8 cellular contexts compared by ENCODE assay signal in genomic region chr10:63713191-63714144, GRCh38.
DNase-seq lines count a peak whose midpoint lies in the region; ATAC-seq and TF ChIP-seq lines count a peak whose summit lies in the region.

No MANE protein-coding gene starts in this region.

- no peaks in the 10 kb centered on the region for H3K79me1 ChIP-seq in H9 (ENCODE audit: insufficient read depth, low read depth, low read length, poor library complexity, severe bottlenecking)

- DNase-seq in H9 (peak; percentile 96), SJCRH30 (peak; percentile 59 to 78), glutamatergic neuron (peak; percentile 71), prostate gland (ENCODE audit: low spot score) (no peak), OCI-M2 (lab: John Stamatoyannopoulos, UW; ENCODE audit: unreplicated experiment) (no peak), Kasumi-1 (lab: John Stamatoyannopoulos, UW) (no peak), GM13977 (ENCODE audit: low spot score) (no peak)

- H4K20me1 ChIP-seq in H9 (ENCODE audit: control insufficient read depth, insufficient read depth, insufficient read length) = no peaks in the 10 kb centered on the region

- H3K27ac Mint-ChIP-seq in H9 (peak overlapping the region; percentile 89 to 99 (median 94)), glutamatergic neuron (ENCODE audit: unreplicated experiment) (peak overlapping the region; percentile 100)

- H3K9me3 ChIP-seq in H9 (ENCODE audit: control insufficient read depth, low read depth, low read length) (no peaks in the 10 kb centered on the region), SJCRH30 (replicated peaks) (no peaks in the 10 kb centered on the region), prostate gland (no peaks in the 10 kb centered on the region)

- in situ Hi-C loops in GM13977 (cut with MboI; ENCODE audit: low pct_unique_long_range_greater_than_20kb, low sequenced_read_pairs, unreplicated experiment) = loop anchor here (10.0 kb wide), 1 partner anchor 79 kb away; no protein-coding TSS in a partner anchor

- H2AK5ac ChIP-seq in H9 (ENCODE audit: insufficient read length, low read length) = peak overlapping the region; percentile 79

- H3K27me3 ChIP-seq in H9 (ENCODE audit: insufficient read depth, low read length) = no peaks in the 10 kb centered on the region
- H3K27me3 ChIP-seq in SJCRH30 = no peaks in the 10 kb centered on the region
- no peaks in the 10 kb centered on the region for H3K27me3 ChIP-seq in prostate gland (replicated peaks; ENCODE audit: insufficient read depth)

- no peak overlapping the region for H3K4ac ChIP-seq in H9 (ENCODE audit: low read depth, low read length)

- peaks cover 62 to 63% of the 10 kb centered on the region in 2 experiments for H3K4me1 Mint-ChIP-seq in H9
- H3K4me1 Mint-ChIP-seq in glutamatergic neuron (ENCODE audit: low read depth, unreplicated experiment) = peaks cover 51% of the 10 kb centered on the region

- peak overlapping the region; percentile 51 for H3K4me2 ChIP-seq in H9 (ENCODE audit: insufficient read depth, insufficient read length, low read length)

- H4K8ac ChIP-seq in H9 (replicated peaks; ENCODE audit: insufficient read length, low read depth, low read length) = no peak overlapping the region

- no peak overlapping the region for H2BK120ac ChIP-seq in H9 (ENCODE audit: low read depth, low read length, poor library complexity, severe bottlenecking)

- H2BK15ac ChIP-seq in H9 (ENCODE audit: low read depth, low read length) = no peak overlapping the region

- H3K56ac ChIP-seq in H9 (ENCODE audit: insufficient read length, low read depth, low read length) = no peak overlapping the region

- no CpG with 5 or more reads among the region's 7 CpGs for WGBS in H9 (ENCODE audit: extremely low coverage, insufficient read length, low lambda C conversion rate)
- WGBS in prostate gland = 26% methylated on average over 7 of the region's 7 CpGs

- H3K36me3 Mint-ChIP-seq in H9 (ENCODE audit: insufficient read depth in 1 of 3, low read depth in 3 of 3) (peaks cover 0 to 3% (median 0%) of the 10 kb centered on the region in 3 experiments; a peak in 2 of 7 replicates), glutamatergic neuron (ENCODE audit: unreplicated experiment) (no peaks in the 10 kb centered on the region)

- peak overlapping the region; percentile 84 for H2BK5ac ChIP-seq in H9 (ENCODE audit: insufficient read length, low read length)

- H3T11ph ChIP-seq in H9 (ENCODE audit: low read length) = no peak overlapping the region

- H3K18ac ChIP-seq in H9 (ENCODE audit: insufficient read length, low read depth, low read length) = no peak overlapping the region

- H3K23me2 ChIP-seq in H9 (ENCODE audit: insufficient read length, low read depth, low read length, poor library complexity, severe bottlenecking) = no peaks in the 10 kb centered on the region

- H3K27ac ChIP-seq in H9 (ENCODE audit: insufficient read length, low read depth, low read length) = peak overlapping the region; percentile 90
- peak overlapping the region; percentile 82 for H3K27ac ChIP-seq in SJCRH30
- peak overlapping the region; percentile 71 to 81 for H3K27ac ChIP-seq in prostate gland

- H3K27me3 Mint-ChIP-seq in H9 (ENCODE audit: low read depth) (peaks cover 3% of the 10 kb centered on the region), glutamatergic neuron (ENCODE audit: unreplicated experiment) (peaks cover 9% of the 10 kb centered on the region)

- TF ChIP-seq CTCF in H9 (conservative IDR thresholded peaks at IDR 0.05) (no peak), glutamatergic neuron (IDR thresholded peaks at IDR 0.05; ENCODE audit: partially characterized antibody, unreplicated experiment) (no peak), prostate gland (IDR thresholded peaks at IDR 0.05) (no peak), GM13977 (IDR thresholded peaks at IDR 0.05; ENCODE audit: extremely low read depth, insufficient read depth, missing control alignments) (no peak)

- H2BK12ac ChIP-seq in H9 (ENCODE audit: insufficient read length, low read depth, low read length) = no peak overlapping the region

- no peak overlapping the region for H2AFZ ChIP-seq in H9 (ENCODE audit: low read length)

- no peak overlapping the region for H2BK20ac ChIP-seq in H9 (ENCODE audit: low read depth, low read length, poor library complexity, severe bottlenecking)

- no peak for ATAC-seq in GM19324 (IDR thresholded peaks at IDR 0.05; ENCODE audit: low FRiP score, unreplicated experiment)

- no peak overlapping the region for H3K23ac ChIP-seq in H9 (ENCODE audit: insufficient read length, low read depth, low read length)

- peak overlapping the region; percentile 27 for H3K4me3 ChIP-seq in SJCRH30
- H3K4me3 ChIP-seq in prostate gland = no peak overlapping the region

- H3K9me3 Mint-ChIP-seq in H9 = peaks cover 0 to 2% of the 10 kb centered on the region in 2 experiments; a peak in 1 of 5 replicates
- peaks cover 18% of the 10 kb centered on the region for H3K9me3 Mint-ChIP-seq in glutamatergic neuron (ENCODE audit: unreplicated experiment)

- no peak overlapping the region for H3K14ac ChIP-seq in H9 (ENCODE audit: insufficient read depth, low read length)

- intact Hi-C loops in prostate gland (cut with DNase I) = loop anchor here (2.0 to 10.0 kb wide), 4 partner anchors 83 to 909 kb away; partner anchors contain the start of genes ADO and JMJD1C

- H4K91ac ChIP-seq in H9 (ENCODE audit: insufficient read length, low read depth, low read length) = no peak overlapping the region

- H3K36me3 ChIP-seq in SJCRH30 = no peaks in the 10 kb centered on the region
- no peaks in the 10 kb centered on the region for H3K36me3 ChIP-seq in prostate gland

- TF ChIP-seq POLR2A in prostate gland (IDR thresholded peaks at IDR 0.05) = no peak

- peak overlapping the region; percentile 39 to 67; a peak in 4 of 5 replicates for H3K4me3 Mint-ChIP-seq in H9
- H3K4me3 Mint-ChIP-seq in glutamatergic neuron (ENCODE audit: unreplicated experiment) = peak overlapping the region; percentile 87

- no peaks in the 10 kb centered on the region for H3K79me2 ChIP-seq in H9 (ENCODE audit: insufficient read depth, low read length)

- H3K9ac ChIP-seq in H9 (ENCODE audit: extremely low read depth, insufficient read length, low read length) = peak overlapping the region; percentile 61

- peaks cover 15% of the 10 kb centered on the region for H3K4me1 ChIP-seq in H9 (ENCODE audit: insufficient read depth, low read length)
- H3K4me1 ChIP-seq in SJCRH30 = peaks cover 23% of the 10 kb centered on the region
- H3K4me1 ChIP-seq in prostate gland (replicated peaks) = peaks cover 18% of the 10 kb centered on the region

- no peak overlapping the region for H4K5ac ChIP-seq in H9 (ENCODE audit: insufficient read length, low read depth, low read length)

Comparison
In these comparisons a context has a peak if more than half of its experiments do, and no peak if none do; other contexts are left out.
1. DNase-seq: peak in H9 (single experiment), SJCRH30 (2 of 2) and glutamatergic neuron (single experiment); none in prostate gland (single experiment), OCI-M2 (single experiment), Kasumi-1 (0 of 2) and GM13977 (single experiment).
2. Peak in every context shown above with its lines, with median percentiles within 50 percentile points of each other: H3K27ac ChIP-seq.